Comparison of ENCODE assay signal across 1 cellular context in the genomic region with DNA sequence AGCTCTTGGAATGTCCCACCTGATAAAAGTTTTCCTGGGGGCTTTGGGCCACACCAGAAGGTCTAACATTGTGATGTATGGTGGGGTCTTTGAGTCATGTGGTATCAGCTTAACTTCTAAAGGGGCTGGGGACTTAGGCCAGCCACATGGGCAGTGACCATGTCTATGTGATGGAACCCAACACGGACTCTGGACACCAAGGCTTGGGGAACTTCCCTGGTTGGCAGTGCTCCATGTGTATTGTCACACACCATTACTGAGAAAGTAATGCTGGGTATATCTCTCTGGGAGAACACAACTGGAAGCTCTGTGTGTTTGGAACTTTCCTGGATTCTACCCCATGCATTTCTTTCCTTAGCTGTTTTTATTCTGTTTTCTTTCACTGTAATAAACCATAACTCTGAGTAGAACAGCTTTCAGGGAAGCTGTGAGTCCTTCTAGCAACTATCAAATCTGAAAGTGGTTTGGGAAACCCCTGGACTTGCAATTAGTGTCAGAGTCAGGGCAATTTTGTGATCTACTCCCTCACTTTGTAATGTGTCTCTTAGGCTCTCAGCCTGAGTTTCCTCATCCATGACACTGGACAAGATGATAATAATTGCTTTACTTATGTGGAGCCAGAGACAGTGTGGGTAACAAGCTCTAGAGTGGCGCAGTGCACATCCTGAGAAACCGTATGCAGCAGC.
TF ChIP-seq lines count a peak whose summit lies in the region.

No MANE protein-coding gene starts in this region.

TF ChIP-seq in GM12878, 131 proteins besides CTCF, POLR2A, EP300 and RAD21:
- TF ChIP-seq KAT2A (conservative IDR thresholded peaks at IDR 0.05; ENCODE audit: control insufficient read depth, low read depth, low read length) (no peak), E4F1 (IDR thresholded peaks at IDR 0.05; ENCODE audit: borderline replicate concordance, partially characterized antibody) (no peak), SREBF2 (IDR thresholded peaks at IDR 0.05; ENCODE audit: low read length) (no peak), USF1 (IDR thresholded peaks at IDR 0.05; ENCODE audit: borderline replicate concordance, extremely low read length, insufficient read depth, low read depth, low read length) (no peak), MTA2 (IDR thresholded peaks at IDR 0.05; ENCODE audit: low read depth) (peak; percentile 27; the same call in 1 of the 2 replicates), RUNX3 (IDR thresholded peaks at IDR 0.05; ENCODE audit: low read length) (0 out of 2 replicates have a peak, but pooled peaks have one; percentile 10), NFIC (IDR thresholded peaks at IDR 0.05; ENCODE audit: low read depth, low read length) (no peak)
